In genomic region chr12:98042668-98043067, GRCh38 we compare ENCODE assay signal across 34 cellular contexts.
"Had no signal": no experiment of that assay in that cellular context is flagged by ENCODE, and none has a peak within 500 bp of the region (broad histone marks: within the 10 kb centered on the region; RNA-seq: fewer than 3 reads in every experiment).

No MANE protein-coding gene starts in this region.

- H3K9me3 ChIP-seq: MG63 had no signal

- H3K4me2 ChIP-seq: KMS-11 had no signal

- H3K4me3 ChIP-seq: MG63 had no signal

- H3K36me3 ChIP-seq: MG63 had no signal

- DNase-seq: Karpas-422, Kasumi-1, MG63, MM.1S, MV-4-11, NCI-H1048, NCI-H1092, NCI-H1092 treated with DMSO at 0.1 percent for 48 hours, NCI-H1105, NCI-H1105 treated with DMSO at 0.1 percent for 48 hours, NCI-H1417, NCI-H1417 treated with DMSO at 0.1 percent for 48 hours, NCI-H1436, NCI-H1436 treated with DMSO at 0.1 percent for 48 hours, NCI-H146, NCI-H1694, NCI-H1694 treated with DMSO at 0.1 percent for 48 hours, NCI-H187, NCI-H187 treated with DMSO at 0.1 percent for 48 hours, NCI-H1930, NCI-H2029, NCI-H2029 treated with DMSO at 0.1 percent for 48 hours, NCI-H2081, NCI-H2081 treated with DMSO at 0.1 percent for 48 hours, NCI-H2107, NCI-H2171, NCI-H2171 treated with DMSO at 0.1 percent for 48 hours, NCI-H2227 treated with DMSO at 0.1 percent for 48 hours, NCI-H226, NCI-H345, NCI-H446, NCI-H446 treated with DMSO at 0.1 percent for 48 hours, NCI-H510A had no signal

- H3K9ac ChIP-seq: KMS-11 had no signal

- H3K27ac ChIP-seq: KMS-11 had no signal

- H3K27me3 ChIP-seq: MG63 had no signal
